ENCODE assay signal across 1 cellular context in the genomic region with DNA sequence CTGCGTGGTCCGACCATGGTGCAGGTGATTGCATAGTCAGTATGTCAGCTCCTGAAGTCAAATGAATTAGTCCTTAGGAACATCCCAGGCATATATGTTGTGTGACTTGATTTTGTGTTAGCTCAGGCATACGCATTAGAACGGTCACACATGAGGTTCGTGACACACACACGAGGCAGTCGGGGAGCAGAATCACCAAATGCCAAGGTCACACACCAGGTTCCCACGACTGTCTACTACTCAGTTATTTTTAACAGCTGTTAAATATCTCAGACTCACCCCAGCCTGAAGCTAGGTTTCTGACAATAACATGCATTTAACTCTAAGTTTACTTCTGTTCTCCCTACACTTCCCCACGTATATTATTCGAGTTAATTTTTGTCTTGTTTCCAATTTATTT.
TF ChIP-seq lines count a peak whose summit lies in the region.

No MANE protein-coding gene starts in this region.

TF ChIP-seq in WTC11, 78 proteins besides CTCF, POLR2A, EP300 and RAD21 (continued from another document):
- TF ChIP-seq, protein P1, sequence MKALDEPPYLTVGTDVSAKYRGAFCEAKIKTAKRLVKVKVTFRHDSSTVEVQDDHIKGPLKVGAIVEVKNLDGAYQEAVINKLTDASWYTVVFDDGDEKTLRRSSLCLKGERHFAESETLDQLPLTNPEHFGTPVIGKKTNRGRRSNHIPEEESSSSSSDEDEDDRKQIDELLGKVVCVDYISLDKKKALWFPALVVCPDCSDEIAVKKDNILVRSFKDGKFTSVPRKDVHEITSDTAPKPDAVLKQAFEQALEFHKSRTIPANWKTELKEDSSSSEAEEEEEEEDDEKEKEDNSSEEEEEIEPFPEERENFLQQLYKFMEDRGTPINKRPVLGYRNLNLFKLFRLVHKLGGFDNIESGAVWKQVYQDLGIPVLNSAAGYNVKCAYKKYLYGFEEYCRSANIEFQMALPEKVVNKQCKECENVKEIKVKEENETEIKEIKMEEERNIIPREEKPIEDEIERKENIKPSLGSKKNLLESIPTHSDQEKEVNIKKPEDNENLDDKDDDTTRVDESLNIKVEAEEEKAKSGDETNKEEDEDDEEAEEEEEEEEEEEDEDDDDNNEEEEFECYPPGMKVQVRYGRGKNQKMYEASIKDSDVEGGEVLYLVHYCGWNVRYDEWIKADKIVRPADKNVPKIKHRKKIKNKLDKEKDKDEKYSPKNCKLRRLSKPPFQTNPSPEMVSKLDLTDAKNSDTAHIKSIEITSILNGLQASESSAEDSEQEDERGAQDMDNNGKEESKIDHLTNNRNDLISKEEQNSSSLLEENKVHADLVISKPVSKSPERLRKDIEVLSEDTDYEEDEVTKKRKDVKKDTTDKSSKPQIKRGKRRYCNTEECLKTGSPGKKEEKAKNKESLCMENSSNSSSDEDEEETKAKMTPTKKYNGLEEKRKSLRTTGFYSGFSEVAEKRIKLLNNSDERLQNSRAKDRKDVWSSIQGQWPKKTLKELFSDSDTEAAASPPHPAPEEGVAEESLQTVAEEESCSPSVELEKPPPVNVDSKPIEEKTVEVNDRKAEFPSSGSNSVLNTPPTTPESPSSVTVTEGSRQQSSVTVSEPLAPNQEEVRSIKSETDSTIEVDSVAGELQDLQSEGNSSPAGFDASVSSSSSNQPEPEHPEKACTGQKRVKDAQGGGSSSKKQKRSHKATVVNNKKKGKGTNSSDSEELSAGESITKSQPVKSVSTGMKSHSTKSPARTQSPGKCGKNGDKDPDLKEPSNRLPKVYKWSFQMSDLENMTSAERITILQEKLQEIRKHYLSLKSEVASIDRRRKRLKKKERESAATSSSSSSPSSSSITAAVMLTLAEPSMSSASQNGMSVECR (CRISPR knock-in tag; IDR thresholded peaks at IDR 0.05; ENCODE audit: borderline replicate concordance): no peak
- no peak for TF ChIP-seq ZNF317 (CRISPR knock-in tag; IDR thresholded peaks at IDR 0.05; ENCODE audit: borderline replicate concordance, low read depth)
- no peak for TF ChIP-seq OVOL2 (CRISPR knock-in tag; IDR thresholded peaks at IDR 0.05; ENCODE audit: borderline replicate concordance)
- TF ChIP-seq, protein P2, sequence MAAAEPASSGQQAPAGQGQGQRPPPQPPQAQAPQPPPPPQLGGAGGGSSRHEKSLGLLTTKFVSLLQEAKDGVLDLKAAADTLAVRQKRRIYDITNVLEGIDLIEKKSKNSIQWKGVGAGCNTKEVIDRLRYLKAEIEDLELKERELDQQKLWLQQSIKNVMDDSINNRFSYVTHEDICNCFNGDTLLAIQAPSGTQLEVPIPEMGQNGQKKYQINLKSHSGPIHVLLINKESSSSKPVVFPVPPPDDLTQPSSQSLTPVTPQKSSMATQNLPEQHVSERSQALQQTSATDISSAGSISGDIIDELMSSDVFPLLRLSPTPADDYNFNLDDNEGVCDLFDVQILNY (CRISPR knock-in tag; IDR thresholded peaks at IDR 0.05): no peak
- no peak for TF ChIP-seq NR1H2 (CRISPR knock-in tag; IDR thresholded peaks at IDR 0.05)
- TF ChIP-seq KAT7 (CRISPR knock-in tag; IDR thresholded peaks at IDR 0.05; ENCODE audit: borderline replicate concordance): no peak
- no peak for TF ChIP-seq SP1 (CRISPR knock-in tag; conservative IDR thresholded peaks at IDR 0.05)
- TF ChIP-seq, protein P3, sequence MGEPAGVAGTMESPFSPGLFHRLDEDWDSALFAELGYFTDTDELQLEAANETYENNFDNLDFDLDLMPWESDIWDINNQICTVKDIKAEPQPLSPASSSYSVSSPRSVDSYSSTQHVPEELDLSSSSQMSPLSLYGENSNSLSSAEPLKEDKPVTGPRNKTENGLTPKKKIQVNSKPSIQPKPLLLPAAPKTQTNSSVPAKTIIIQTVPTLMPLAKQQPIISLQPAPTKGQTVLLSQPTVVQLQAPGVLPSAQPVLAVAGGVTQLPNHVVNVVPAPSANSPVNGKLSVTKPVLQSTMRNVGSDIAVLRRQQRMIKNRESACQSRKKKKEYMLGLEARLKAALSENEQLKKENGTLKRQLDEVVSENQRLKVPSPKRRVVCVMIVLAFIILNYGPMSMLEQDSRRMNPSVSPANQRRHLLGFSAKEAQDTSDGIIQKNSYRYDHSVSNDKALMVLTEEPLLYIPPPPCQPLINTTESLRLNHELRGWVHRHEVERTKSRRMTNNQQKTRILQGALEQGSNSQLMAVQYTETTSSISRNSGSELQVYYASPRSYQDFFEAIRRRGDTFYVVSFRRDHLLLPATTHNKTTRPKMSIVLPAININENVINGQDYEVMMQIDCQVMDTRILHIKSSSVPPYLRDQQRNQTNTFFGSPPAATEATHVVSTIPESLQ (CRISPR knock-in tag; IDR thresholded peaks at IDR 0.05): no peak
- TF ChIP-seq SOX15 (CRISPR knock-in tag; IDR thresholded peaks at IDR 0.05): no peak
- TF ChIP-seq CBFB (CRISPR knock-in tag; IDR thresholded peaks at IDR 0.05; ENCODE audit: low read depth): no peak
- TF ChIP-seq, protein P4, sequence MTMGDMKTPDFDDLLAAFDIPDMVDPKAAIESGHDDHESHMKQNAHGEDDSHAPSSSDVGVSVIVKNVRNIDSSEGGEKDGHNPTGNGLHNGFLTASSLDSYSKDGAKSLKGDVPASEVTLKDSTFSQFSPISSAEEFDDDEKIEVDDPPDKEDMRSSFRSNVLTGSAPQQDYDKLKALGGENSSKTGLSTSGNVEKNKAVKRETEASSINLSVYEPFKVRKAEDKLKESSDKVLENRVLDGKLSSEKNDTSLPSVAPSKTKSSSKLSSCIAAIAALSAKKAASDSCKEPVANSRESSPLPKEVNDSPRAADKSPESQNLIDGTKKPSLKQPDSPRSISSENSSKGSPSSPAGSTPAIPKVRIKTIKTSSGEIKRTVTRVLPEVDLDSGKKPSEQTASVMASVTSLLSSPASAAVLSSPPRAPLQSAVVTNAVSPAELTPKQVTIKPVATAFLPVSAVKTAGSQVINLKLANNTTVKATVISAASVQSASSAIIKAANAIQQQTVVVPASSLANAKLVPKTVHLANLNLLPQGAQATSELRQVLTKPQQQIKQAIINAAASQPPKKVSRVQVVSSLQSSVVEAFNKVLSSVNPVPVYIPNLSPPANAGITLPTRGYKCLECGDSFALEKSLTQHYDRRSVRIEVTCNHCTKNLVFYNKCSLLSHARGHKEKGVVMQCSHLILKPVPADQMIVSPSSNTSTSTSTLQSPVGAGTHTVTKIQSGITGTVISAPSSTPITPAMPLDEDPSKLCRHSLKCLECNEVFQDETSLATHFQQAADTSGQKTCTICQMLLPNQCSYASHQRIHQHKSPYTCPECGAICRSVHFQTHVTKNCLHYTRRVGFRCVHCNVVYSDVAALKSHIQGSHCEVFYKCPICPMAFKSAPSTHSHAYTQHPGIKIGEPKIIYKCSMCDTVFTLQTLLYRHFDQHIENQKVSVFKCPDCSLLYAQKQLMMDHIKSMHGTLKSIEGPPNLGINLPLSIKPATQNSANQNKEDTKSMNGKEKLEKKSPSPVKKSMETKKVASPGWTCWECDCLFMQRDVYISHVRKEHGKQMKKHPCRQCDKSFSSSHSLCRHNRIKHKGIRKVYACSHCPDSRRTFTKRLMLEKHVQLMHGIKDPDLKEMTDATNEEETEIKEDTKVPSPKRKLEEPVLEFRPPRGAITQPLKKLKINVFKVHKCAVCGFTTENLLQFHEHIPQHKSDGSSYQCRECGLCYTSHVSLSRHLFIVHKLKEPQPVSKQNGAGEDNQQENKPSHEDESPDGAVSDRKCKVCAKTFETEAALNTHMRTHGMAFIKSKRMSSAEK (CRISPR knock-in tag; IDR thresholded peaks at IDR 0.05; ENCODE audit: borderline replicate concordance): no peak
